Comparison of ENCODE assay signal across 29 cellular contexts in the genomic region with DNA sequence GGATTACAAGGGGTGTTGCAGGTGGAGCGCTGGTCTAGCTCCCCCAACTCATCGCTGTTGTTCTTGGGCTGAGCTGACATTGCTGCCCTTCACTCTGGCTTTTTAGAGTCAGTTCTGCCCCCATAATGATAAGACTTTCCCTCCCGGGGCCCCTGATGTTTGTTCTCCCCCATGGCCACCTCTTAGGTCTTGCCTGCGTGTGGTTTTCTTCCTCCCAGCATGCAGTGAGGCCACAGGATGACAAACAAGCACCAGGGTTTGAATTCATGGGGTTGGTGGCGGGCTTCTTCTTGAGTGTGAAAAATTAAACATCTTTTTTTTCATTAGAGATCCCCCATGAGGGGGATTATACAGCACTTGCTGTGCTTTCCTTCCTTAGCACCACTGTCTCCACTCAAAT.
DNase-seq lines count a peak whose midpoint lies in the region; ATAC-seq, FAIRE-seq and TF ChIP-seq lines count a peak whose summit lies in the region.
"Had no signal": no experiment of that assay in that cellular context is flagged by ENCODE, and none has a peak within 500 bp of the region (broad histone marks: within the 10 kb centered on the region; RNA-seq: fewer than 3 reads in every experiment).

No MANE protein-coding gene starts in this region.

- intact Hi-C loops in left ventricle myocardium inferior (cut with micrococcal nuclease) = loop anchor here (10.0 kb wide), 1 partner anchor 159 kb away; no protein-coding TSS in a partner anchor
- intact Hi-C loops in left ventricle myocardium superior (cut with micrococcal nuclease) = loop anchor here (10.0 kb wide), 1 partner anchor 69 kb away; no protein-coding TSS in a partner anchor
- intact Hi-C loops in gastrocnemius medialis (cut with DNase I; ENCODE audit: low total_unique reads) = loop anchor here (10.0 kb wide), 1 partner anchor 69 kb away; no protein-coding TSS in a partner anchor

- DNase-seq in left ventricle myocardium inferior = no peak
- no peak for DNase-seq in left ventricle myocardium superior
- DNase-seq in T-helper 17 cell = no peak
- peak; percentile 35 for DNase-seq in endodermal cell
- no peak for DNase-seq in stimulated activated naive CD8-positive, alpha-beta T cell treated with anti-CD3 and anti-CD28 coated beads, Interleukin-15, amount 100 ng/mL, for 72 hours
- no peak for DNase-seq in gastrocnemius medialis
- no peak for DNase-seq in GM12892 (ENCODE audit: insufficient read length)
- DNase-seq in NCI-H2227 treated with DMSO at 0.1 percent for 48 hours (lab: John Stamatoyannopoulos, UW) = no peak
- DNase-seq: activated CD4-positive, alpha-beta memory T cell treated with anti-CD3 and anti-CD28 coated beads, Interleukin-2, amount 10 ng/mL, durations not matched to agents 7 days and 5 days; activated CD4-positive, CD25-positive, alpha-beta regulatory T cell treated with anti-CD3 and anti-CD28 coated beads, Interleukin-2, amount 50 U/mL, for 72 hours; activated gamma-delta T cell; activated T-cell treated with anti-CD3 and anti-CD28 coated beads for 4 hours; body of pancreas; cerebellar nuclear complex; dermis blood vessel endothelial cell; DMS153; H7; NCI-H1048; NCI-H510A; pancreas; stimulated activated CD4-positive, alpha-beta T cell treated with anti-CD3 and anti-CD28 coated beads, Interleukin-1b, Interleukin-23, amount 100 ng/mL, for 48 hours; stomach had no signal

- H3K36me3 Mint-ChIP-seq in T-helper 17 cell (ENCODE audit: low read depth) = no peaks in the 10 kb centered on the region
- H3K36me3 Mint-ChIP-seq in endodermal cell (ENCODE audit: low read depth) = no peaks in the 10 kb centered on the region
- H3K36me3 Mint-ChIP-seq: neural progenitor cell had no signal

- H3K9me3 ChIP-seq in left ventricle myocardium inferior (replicated peaks) (no peaks in the 10 kb centered on the region), T-helper 17 cell (ENCODE audit: control insufficient read depth, low read length, poor library complexity, severe bottlenecking) (no peaks in the 10 kb centered on the region), endodermal cell (ENCODE audit: control insufficient read depth, low read length) (no peaks in the 10 kb centered on the region), gastrocnemius medialis (no peaks in the 10 kb centered on the region)
- H3K9me3 ChIP-seq: body of pancreas, pancreas, stomach had no signal

- WGBS in endodermal cell (ENCODE audit: insufficient coverage in 1 of 2, insufficient read length in 1 of 2), 2 experiments = 77 to 83% methylated on average over 3 to 5 of the region's 5 CpGs

- H3K27me3 Mint-ChIP-seq in T-helper 17 cell = peaks cover 26% of the 10 kb centered on the region
- peaks cover 56% of the 10 kb centered on the region for H3K27me3 Mint-ChIP-seq in endodermal cell (ENCODE audit: insufficient read depth)
- peaks cover 15% of the 10 kb centered on the region for H3K27me3 Mint-ChIP-seq in stimulated activated naive CD8-positive, alpha-beta T cell treated with anti-CD3 and anti-CD28 coated beads, Interleukin-15, amount 100 ng/mL, for 72 hours

- H3K4me3 ChIP-seq in left ventricle myocardium inferior = no peak overlapping the region
- H3K4me3 ChIP-seq in endodermal cell (ENCODE audit: low read length) = no peak overlapping the region
- no peak overlapping the region for H3K4me3 ChIP-seq in gastrocnemius medialis
- H3K4me3 ChIP-seq: body of pancreas, neural progenitor cell, pancreas, SK-N-MC, smooth muscle cell, stomach had no signal

- TF ChIP-seq CTCF in left ventricle myocardium inferior (IDR thresholded peaks at IDR 0.05; ENCODE audit: borderline replicate concordance) (no peak), endodermal cell (conservative IDR thresholded peaks at IDR 0.05) (no peak), gastrocnemius medialis (IDR thresholded peaks at IDR 0.05 in 4 of 5, conservative IDR thresholded peaks at IDR 0.05 in 1 of 5) (no peak)

- H3K36me3 ChIP-seq in left ventricle myocardium inferior = no peaks in the 10 kb centered on the region
- H3K36me3 ChIP-seq in endodermal cell (ENCODE audit: control insufficient read depth, insufficient read depth, low read length) = no peaks in the 10 kb centered on the region
- H3K36me3 ChIP-seq in gastrocnemius medialis = no peaks in the 10 kb centered on the region
- H3K36me3 ChIP-seq: neural progenitor cell, pancreas, stomach had no signal

- peak overlapping the region; percentile 41 for H3K27ac ChIP-seq in left ventricle myocardium inferior (replicated peaks)
- H3K27ac ChIP-seq in endodermal cell (ENCODE audit: low read depth, low read length) = no peak overlapping the region
- no peak overlapping the region for H3K27ac ChIP-seq in gastrocnemius medialis
- H3K27ac ChIP-seq: body of pancreas, neural progenitor cell, pancreas, SK-N-MC had no signal

- in situ Hi-C loops in gastrocnemius medialis (cut with MboI; ENCODE audit: low sequenced_read_pairs in 4 of 4) = loop anchor here in 1 of 4 donors (25.0 kb wide), 1 partner anchor 94 kb away; no protein-coding TSS in a partner anchor

- H3K27me3 ChIP-seq in left ventricle myocardium inferior (ENCODE audit: low read depth) = no peaks in the 10 kb centered on the region
- peaks cover 15% of the 10 kb centered on the region for H3K27me3 ChIP-seq in endodermal cell (ENCODE audit: control insufficient read depth, insufficient read depth, low read length, poor library complexity, severe bottlenecking)
- peaks cover under 1 to 12% (median 11%) of the 10 kb centered on the region in 3 donors for H3K27me3 ChIP-seq in gastrocnemius medialis
- H3K27me3 ChIP-seq: body of pancreas, pancreas had no signal

- no peak overlapping the region for H3K4me3 Mint-ChIP-seq in T-helper 17 cell
- H3K4me3 Mint-ChIP-seq in endodermal cell = no peak overlapping the region
- H3K4me3 Mint-ChIP-seq in stimulated activated naive CD8-positive, alpha-beta T cell treated with anti-CD3 and anti-CD28 coated beads, Interleukin-15, amount 100 ng/mL, for 72 hours = peak overlapping the region; percentile 32 to 64
- H3K4me3 Mint-ChIP-seq: activated CD4-positive, alpha-beta memory T cell treated with anti-CD3 and anti-CD28 coated beads, Interleukin-2, amount 10 ng/mL, durations not matched to agents 7 days and 5 days; neural progenitor cell had no signal

- peak overlapping the region; percentile 4 for H3K27ac Mint-ChIP-seq in T-helper 17 cell
- no peak overlapping the region for H3K27ac Mint-ChIP-seq in endodermal cell
- H3K27ac Mint-ChIP-seq in stimulated activated naive CD8-positive, alpha-beta T cell treated with anti-CD3 and anti-CD28 coated beads, Interleukin-15, amount 100 ng/mL, for 72 hours = peak overlapping the region; percentile 43 to 87
- H3K27ac Mint-ChIP-seq: neural progenitor cell had no signal

- no peaks in the 10 kb centered on the region for H3K4me1 Mint-ChIP-seq in T-helper 17 cell
- peaks cover 43% of the 10 kb centered on the region for H3K4me1 Mint-ChIP-seq in endodermal cell
- peaks cover 59% of the 10 kb centered on the region for H3K4me1 Mint-ChIP-seq in stimulated activated naive CD8-positive, alpha-beta T cell treated with anti-CD3 and anti-CD28 coated beads, Interleukin-15, amount 100 ng/mL, for 72 hours

- FAIRE-seq in GM12892 (lab: Jason Lieb, UNC) = no peak
- FAIRE-seq: endometrium, frontal cortex, GM12891, pancreas, urothelium cell line had no signal

- no peaks in the 10 kb centered on the region for H3K9me3 Mint-ChIP-seq in endodermal cell
- no peaks in the 10 kb centered on the region for H3K9me3 Mint-ChIP-seq in stimulated activated naive CD8-positive, alpha-beta T cell treated with anti-CD3 and anti-CD28 coated beads, Interleukin-15, amount 100 ng/mL, for 72 hours
- H3K9me3 Mint-ChIP-seq: activated CD4-positive, alpha-beta memory T cell treated with anti-CD3 and anti-CD28 coated beads, Interleukin-2, amount 10 ng/mL, durations not matched to agents 7 days and 5 days; neural progenitor cell had no signal

- H3K4me1 ChIP-seq in left ventricle myocardium inferior = peaks cover 49% of the 10 kb centered on the region
- no peaks in the 10 kb centered on the region for H3K4me1 ChIP-seq in endodermal cell (ENCODE audit: control insufficient read depth, insufficient read depth, low read length)
- H3K4me1 ChIP-seq in gastrocnemius medialis = peaks cover 0 to 9% of the 10 kb centered on the region in 2 donors
- H3K4me1 ChIP-seq: neural progenitor cell had no signal

- TF ChIP-seq POLR2A in gastrocnemius medialis (IDR thresholded peaks at IDR 0.05) = no peak
- no peak for TF ChIP-seq POLR2A in GM12892 (IDR thresholded peaks at IDR 0.05; ENCODE audit: low read depth, low read length)

- ATAC-seq in left ventricle myocardium superior (no peak), T-helper 17 cell (no peak), gastrocnemius medialis (no peak)
- no peak for ATAC-seq in stimulated activated naive CD8-positive, alpha-beta T cell treated with anti-CD3 and anti-CD28 coated beads, Interleukin-15, amount 100 ng/mL, for 72 hours
- ATAC-seq: body of pancreas, pancreas had no signal

- H3K9ac ChIP-seq in endodermal cell (ENCODE audit: extremely low read depth, low read length, poor library complexity, severe bottlenecking) = no peak overlapping the region
- H3K9ac ChIP-seq: neural progenitor cell had no signal

Comparison
In these comparisons a context has a peak if more than half of its experiments do, and no peak if none do; other contexts are left out.
1. H3K4me3 Mint-ChIP-seq: peak in stimulated activated naive CD8-positive, alpha-beta T cell treated with anti-CD3 and anti-CD28 coated beads, Interleukin-15, amount 100 ng/mL, for 72 hours (2 of 2); none in T-helper 17 cell (single experiment) and endodermal cell (single experiment).